In the genomic region with DNA sequence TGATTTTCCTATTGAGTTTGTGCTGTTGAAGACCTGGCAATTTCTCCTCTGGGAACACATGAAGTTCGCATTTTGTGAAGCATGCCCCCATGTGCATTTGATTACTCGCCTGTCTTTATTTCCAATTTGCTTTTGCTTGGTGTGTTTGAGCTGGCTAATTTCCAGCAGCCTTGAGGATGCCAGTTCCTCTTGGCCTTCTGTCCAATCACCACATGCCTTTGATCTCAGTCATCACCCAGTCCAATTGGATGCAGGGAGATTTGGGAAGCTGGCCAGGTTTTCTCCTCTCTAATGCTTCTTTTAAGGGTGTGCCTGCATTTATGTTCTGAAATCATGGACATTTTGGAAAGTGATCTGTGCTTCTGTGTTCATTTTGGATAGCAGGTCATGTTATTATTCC, we compare ENCODE assay signal across 9 cellular contexts. TPM values are rescaled to one million over a fixed set of nuclear protein-coding genes. Genes with fewer than 3 reads are reported as not detected.
DNase-seq lines count a peak whose midpoint lies in the region; ATAC-seq and TF ChIP-seq lines count a peak whose summit lies in the region.
"Had no signal": no experiment of that assay in that cellular context is flagged by ENCODE, and none has a peak within 500 bp of the region (broad histone marks: within the 10 kb centered on the region; RNA-seq: fewer than 3 reads in every experiment).

No MANE protein-coding gene starts in this region.

- H3K27ac ChIP-seq in subcutaneous abdominal adipose tissue (ENCODE audit: low read depth, low read length), result peak overlapping the region; percentile 97

- no peaks in the 10 kb centered on the region for H3K27me3 ChIP-seq in subcutaneous abdominal adipose tissue (ENCODE audit: control insufficient read depth in 5 of 5, insufficient read depth in 4 of 5, low read length in 5 of 5)

- H3K4me3 ChIP-seq in foreskin fibroblast (ENCODE audit: low read depth in 1 of 2, low read length in 2 of 2), result no peak overlapping the region
- H3K4me3 ChIP-seq in subcutaneous abdominal adipose tissue (ENCODE audit: low read depth in 1 of 5, low read length in 5 of 5), result peak overlapping the region in 2 of 5 donors; percentile 2 to 3

- TF ChIP-seq CTCF in foreskin fibroblast (IDR thresholded peaks at IDR 0.05; ENCODE audit: low read depth, low read length), result no peak

- H3K9me3 ChIP-seq in subcutaneous abdominal adipose tissue (ENCODE audit: control insufficient read depth in 5 of 5, low read length in 5 of 5), result no peaks in the 10 kb centered on the region

- ATAC-seq in GM21786 (IDR thresholded peaks at IDR 0.05; ENCODE audit: unreplicated experiment), result no peak

- DNase-seq in GOT3 (lab: John Stamatoyannopoulos, UW) (peak; percentile 21), RPMI7951 (ENCODE audit: low read depth) (peak; percentile 93), foreskin fibroblast (peak; percentile 99 to 100), UCSD-AML1 (lab: John Stamatoyannopoulos, UW; ENCODE audit: unreplicated experiment) (no peak), cerebellar nuclear complex (lab: John Stamatoyannopoulos, UW) (no peak), HEK293T (ENCODE audit: extremely low spot score) (no peak)
- DNase-seq: activated CD8-positive, alpha-beta memory T cell treated with anti-CD3 and anti-CD28 coated beads for 24 hours had no signal

- CTCF ChIA-PET in HEK293T (lab: Yijun Ruan, JAX), result no interaction called here

- H3K4me1 ChIP-seq in subcutaneous abdominal adipose tissue (ENCODE audit: control insufficient read depth in 5 of 5, insufficient read depth in 5 of 5, low read length in 5 of 5), result peaks cover 2 to 82% (median 49%) of the 10 kb centered on the region in 5 donors

- POLR2A ChIA-PET in HEK293T (lab: Yijun Ruan, JAX), result no interaction called here

- H3K36me3 ChIP-seq in subcutaneous abdominal adipose tissue (ENCODE audit: control insufficient read depth in 5 of 5, insufficient read depth in 5 of 5, low read length in 5 of 5), result no peaks in the 10 kb centered on the region

- no peak overlapping the region for H3K9ac ChIP-seq in subcutaneous abdominal adipose tissue (ENCODE audit: low read length in 5 of 5)

TF ChIP-seq in HEK293T, 16 proteins besides CTCF, POLR2A, EP300 and RAD21:
- TF ChIP-seq TARDBP (IDR thresholded peaks at IDR 0.05) (no peak), ZNF384 (IDR thresholded peaks at IDR 0.05) (no peak), BHLHE40 (IDR thresholded peaks at IDR 0.05; ENCODE audit: borderline replicate concordance) (no peak), ELF4 (IDR thresholded peaks at IDR 0.05) (no peak), ARNT (IDR thresholded peaks at IDR 0.05) (no peak), FOXA1 (IDR thresholded peaks at IDR 0.05) (no peak), PKNOX1 (IDR thresholded peaks at IDR 0.05) (no peak), FOXK2 (IDR thresholded peaks at IDR 0.05) (no peak), SP1 (IDR thresholded peaks at IDR 0.05) (no peak), L3MBTL2 (conservative IDR thresholded peaks at IDR 0.05) (no peak), CTBP1 (IDR thresholded peaks at IDR 0.05; ENCODE audit: borderline replicate concordance) (no peak), FOXM1 (IDR thresholded peaks at IDR 0.05; ENCODE audit: borderline replicate concordance) (no peak), HDGF (IDR thresholded peaks at IDR 0.05; ENCODE audit: borderline replicate concordance) (no peak), NFRKB (IDR thresholded peaks at IDR 0.05) (no peak), SUZ12 (IDR thresholded peaks at IDR 0.05) (no peak), LEF1 (IDR thresholded peaks at IDR 0.05; ENCODE audit: borderline replicate concordance) (no peak)

RNA-seq across cellular contexts. Expression of gene TMEM100, which starts 3.8 kb away (rescaled TPM):
- 1.7 and 2.1 TPM in 2 replicates for total RNA-seq in RPMI7951 (2014; rRNA removed; shearing (Covaris generic))

RNA-seq across cellular contexts. Expression of gene PCTP, which starts 24.4 kb away (rescaled TPM):
- 16.9 and 18.7 TPM in 2 replicates for total RNA-seq in RPMI7951 (2014; rRNA removed; shearing (Covaris generic))

Comparison
In these comparisons a context has a peak if more than half of its experiments do, and no peak if none do; other contexts are left out.
1. DNase-seq: peak in GOT3 (single experiment), RPMI7951 (single experiment) and foreskin fibroblast (2 of 2); none in UCSD-AML1 (single experiment), cerebellar nuclear complex (0 of 2) and HEK293T (single experiment).